In genomic region chr1:17709981-17710380, GRCh38 we compare ENCODE assay signal across 33 cellular contexts. TPM values are rescaled to one million over a fixed set of nuclear protein-coding genes. Genes with fewer than 3 reads are reported as not detected.
"Had no signal": no experiment of that assay in that cellular context is flagged by ENCODE, and none has a peak within 500 bp of the region (broad histone marks: within the 10 kb centered on the region; RNA-seq: fewer than 3 reads in every experiment).

No MANE protein-coding gene starts in this region.

- DNase-seq: colonic mucosa; cortex of kidney; dermis blood vessel endothelial cell; dorsolateral prefrontal cortex; effector CD4-positive, alpha-beta T cell; effector CD8-positive, alpha-beta T cell; effector memory CD4-positive, alpha-beta T cell; effector memory CD8-positive, alpha-beta T cell; endodermal cell; erythroblast; esophagus squamous epithelium; foreskin fibroblast; foreskin keratinocyte; foreskin melanocyte; gastrocnemius medialis; glutamatergic neuron; head of caudate nucleus; heart left ventricle; heart right ventricle had no signal

- H3K27me3 ChIP-seq: colonic mucosa, dorsolateral prefrontal cortex, foreskin keratinocyte, gastroesophageal sphincter, heart left ventricle had no signal

- FAIRE-seq: colon, endometrium, endothelial cell of umbilical vein, frontal cortex had no signal

- H3K36me3 ChIP-seq: colonic mucosa, esophagus muscularis mucosa, esophagus squamous epithelium, gastrocnemius medialis, gastroesophageal sphincter, heart left ventricle, heart right ventricle had no signal

- H3K4me3 ChIP-seq: colonic mucosa, coronary artery, dorsolateral prefrontal cortex, esophagus muscularis mucosa, esophagus squamous epithelium, gastrocnemius medialis, gastroesophageal sphincter, heart left ventricle, heart right ventricle had no signal

- H3K9me3 ChIP-seq: colonic mucosa, gastrocnemius medialis had no signal

- ATAC-seq: effector memory CD8-positive, alpha-beta T cell; esophagus mucosa; foreskin keratinocyte; gastrocnemius medialis; gastroesophageal sphincter; heart left ventricle; heart right ventricle had no signal

- H3K27ac ChIP-seq: colonic mucosa, coronary artery, dorsolateral prefrontal cortex, epithelial cell of prostate, esophagus muscularis mucosa, esophagus squamous epithelium, foreskin keratinocyte, gastrocnemius medialis, gastroesophageal sphincter, heart left ventricle, heart right ventricle had no signal

- H3K4me1 ChIP-seq: colonic mucosa, esophagus muscularis mucosa, esophagus squamous epithelium, foreskin keratinocyte, gastrocnemius medialis, gastroesophageal sphincter, heart left ventricle, heart right ventricle had no signal

RNA-seq across cellular contexts. Expression of gene ACTL8, which starts 45.2 kb away (rescaled TPM):
- total RNA-seq: dermis blood vessel endothelial cell, dermis microvascular lymphatic vessel endothelial cell, endodermal cell, endothelial cell of umbilical vein, epithelial cell of proximal tubule, esophagus muscularis mucosa, fibroblast of lung, fibroblast of villous mesenchyme, foreskin keratinocyte, gastrocnemius medialis, gastroesophageal sphincter, glomerular endothelial cell, heart left ventricle, heart right ventricle had no signal
- polyA plus RNA-seq: endothelial cell of umbilical vein, foreskin keratinocyte, heart left ventricle, heart right ventricle had no signal
